Comparison of ENCODE assay signal across 15 cellular contexts in the genomic region with DNA sequence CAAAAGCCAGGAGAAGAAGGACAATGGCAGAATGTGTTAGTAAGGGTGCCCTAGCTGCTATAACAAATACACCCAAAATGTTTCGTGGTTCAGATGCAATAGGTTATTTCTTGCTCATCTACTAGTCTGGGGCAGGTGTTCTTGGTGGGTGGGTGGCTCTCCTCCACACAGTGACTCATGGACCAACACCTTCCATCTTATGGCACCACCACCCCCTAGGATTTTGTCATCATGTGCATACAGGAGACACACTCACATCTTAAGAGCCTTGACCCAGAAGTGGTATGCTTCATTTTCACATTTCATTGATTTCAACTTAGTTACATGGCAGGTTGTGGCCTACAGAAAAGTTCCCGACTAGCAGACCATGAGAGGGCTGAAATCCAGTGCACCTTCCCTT.
"Had no signal": no experiment of that assay in that cellular context is flagged by ENCODE, and none has a peak within 500 bp of the region (broad histone marks: within the 10 kb centered on the region; RNA-seq: fewer than 3 reads in every experiment).

No MANE protein-coding gene starts in this region.

- H3K4me3 ChIP-seq: heart left ventricle, left lung, ovary, tibial artery had no signal

- H3K9me3 ChIP-seq: heart left ventricle, left lung, ovary, SK-N-SH, tibial artery had no signal

- H3K9me3 Mint-ChIP-seq: activated CD4-positive, alpha-beta memory T cell treated with anti-CD3 and anti-CD28 coated beads, Interleukin-2, amount 10 ng/mL, durations not matched to agents 7 days and 5 days had no signal

- H3K27me3 ChIP-seq: brain microvascular endothelial cell, heart left ventricle, ovary, tibial artery had no signal

- H3K4me1 Mint-ChIP-seq: activated CD4-positive, alpha-beta memory T cell treated with anti-CD3 and anti-CD28 coated beads, Interleukin-2, amount 10 ng/mL, durations not matched to agents 7 days and 5 days; naive B cell had no signal

- H3K27ac Mint-ChIP-seq: activated CD4-positive, alpha-beta memory T cell treated with anti-CD3 and anti-CD28 coated beads, Interleukin-2, amount 10 ng/mL, durations not matched to agents 7 days and 5 days; activated naive CD8-positive, alpha-beta T cell had no signal

- ATAC-seq: left lung, sciatic nerve had no signal

- H3K36me3 ChIP-seq: brain microvascular endothelial cell, heart left ventricle, left lung, ovary, tibial artery had no signal

- H3K27me3 Mint-ChIP-seq: activated CD4-positive, alpha-beta memory T cell treated with anti-CD3 and anti-CD28 coated beads, Interleukin-2, amount 10 ng/mL, durations not matched to agents 7 days and 5 days; activated naive CD8-positive, alpha-beta T cell had no signal

- DNase-seq: activated CD4-positive, alpha-beta memory T cell treated with anti-CD3 and anti-CD28 coated beads, Interleukin-2, amount 10 ng/mL, durations not matched to agents 7 days and 5 days; activated CD4-positive, CD25-positive, alpha-beta regulatory T cell treated with anti-CD3 and anti-CD28 coated beads, Interleukin-2, amount 50 U/mL, for 72 hours; activated CD8-positive, alpha-beta memory T cell treated with anti-CD3 and anti-CD28 coated beads, Interleukin-2, amount 50 U/mL, for 4 hours; anterior cingulate cortex; brain microvascular endothelial cell; heart left ventricle; naive B cell; ovary; SK-N-SH; T-helper 1 cell; T1000; tibial artery had no signal

- H3K4me3 Mint-ChIP-seq: activated CD4-positive, alpha-beta memory T cell treated with anti-CD3 and anti-CD28 coated beads, Interleukin-2, amount 10 ng/mL, durations not matched to agents 7 days and 5 days; activated naive CD8-positive, alpha-beta T cell; naive B cell had no signal

- H3K36me3 Mint-ChIP-seq: activated naive CD8-positive, alpha-beta T cell; naive B cell had no signal
